ENCODE assay signal across 8 cellular contexts in genomic region chr12:51218607-51219161, GRCh38. TPM values are rescaled to one million over a fixed set of nuclear protein-coding genes. Genes with fewer than 3 reads are reported as not detected.
DNase-seq lines count a peak whose midpoint lies in the region; ATAC-seq, FAIRE-seq and TF ChIP-seq lines count a peak whose summit lies in the region.

No MANE protein-coding gene starts in this region.

- no peaks in the 10 kb centered on the region for H3K27me3 ChIP-seq in pancreas

- no peak for DNase-seq in activated CD8-positive, alpha-beta memory T cell treated with anti-CD3 and anti-CD28 coated beads, Interleukin-2, amount 10 ng/mL, durations not matched to agents 7 days and 5 days
- no peak for DNase-seq in activated CD8-positive, alpha-beta memory T cell treated with anti-CD3 and anti-CD28 coated beads, Interleukin-2, amount 50 U/mL, for 4 hours
- DNase-seq in fibroblast of villous mesenchyme (ENCODE audit: low read depth): no peak
- DNase-seq in pancreas: peak; percentile 65 to 85 (median 72)
- no peak for DNase-seq in NCI-H1048 (lab: John Stamatoyannopoulos, UW)
- no peak for DNase-seq in GM20000 (ENCODE audit: low spot score)

- no peaks in the 10 kb centered on the region for H3K9me3 ChIP-seq in pancreas

- H3K27me3 Mint-ChIP-seq in activated CD8-positive, alpha-beta memory T cell treated with anti-CD3 and anti-CD28 coated beads, Interleukin-2, amount 10 ng/mL, durations not matched to agents 7 days and 5 days: no peaks in the 10 kb centered on the region

- peak overlapping the region; percentile 96 for H3K27ac ChIP-seq in VCaP
- peak overlapping the region; percentile 91 to 97 (median 94) for H3K27ac ChIP-seq in pancreas

- peaks cover 12% of the 10 kb centered on the region for H3K4me1 Mint-ChIP-seq in activated CD8-positive, alpha-beta memory T cell treated with anti-CD3 and anti-CD28 coated beads, Interleukin-2, amount 10 ng/mL, durations not matched to agents 7 days and 5 days

- no peak for ATAC-seq in activated CD8-positive, alpha-beta memory T cell treated with anti-CD3 and anti-CD28 coated beads, Interleukin-2, amount 10 ng/mL, durations not matched to agents 7 days and 5 days
- ATAC-seq in pancreas (peak; percentile 64 to 78 (median 70)), HG03175 (IDR thresholded peaks at IDR 0.05; ENCODE audit: unreplicated experiment) (no peak)

- CTCF ChIA-PET in activated CD8-positive, alpha-beta memory T cell treated with anti-CD3 and anti-CD28 coated beads, Interleukin-2, amount 10 ng/mL, durations not matched to agents 7 days and 5 days (lab: Charles Lee): interaction anchor here (0.6 to 2.8 kb wide), 16 partner anchors 11 to 171 kb away, joined by 3 to 19 read pairs (median 4); partner anchors contain the start of genes DAZAP2, LETMD1 and SMAGP

- H3K27ac Mint-ChIP-seq in activated CD8-positive, alpha-beta memory T cell treated with anti-CD3 and anti-CD28 coated beads, Interleukin-2, amount 10 ng/mL, durations not matched to agents 7 days and 5 days: peak overlapping the region; percentile 81

- peaks cover 0 to 13% (median 8%) of the 10 kb centered on the region in 3 donors for H3K4me1 ChIP-seq in pancreas

- TF ChIP-seq CTCF in VCaP (conservative IDR thresholded peaks at IDR 0.05) (no peak), fibroblast of villous mesenchyme (IDR thresholded peaks at IDR 0.05; ENCODE audit: insufficient read depth, low read depth, low read length) (no peak), pancreas (IDR thresholded peaks at IDR 0.05) (peak in 1 of 4 donors; percentile 6), GM20000 (IDR thresholded peaks at IDR 0.05; ENCODE audit: extremely low read depth, missing control alignments) (no peak)

- intact Hi-C loops in pancreas (cut with DNase I): no loop called here

- no peaks in the 10 kb centered on the region for H3K9me3 Mint-ChIP-seq in activated CD8-positive, alpha-beta memory T cell treated with anti-CD3 and anti-CD28 coated beads, Interleukin-2, amount 10 ng/mL, durations not matched to agents 7 days and 5 days (ENCODE audit: low read depth)

- H3K36me3 ChIP-seq in pancreas: no peaks in the 10 kb centered on the region

- WGBS in pancreas, 2 donors: 7 to 14% methylated on average over 10 of the region's 10 CpGs

- no peaks in the 10 kb centered on the region for H3K36me3 Mint-ChIP-seq in activated CD8-positive, alpha-beta memory T cell treated with anti-CD3 and anti-CD28 coated beads, Interleukin-2, amount 10 ng/mL, durations not matched to agents 7 days and 5 days

- H3K4me3 Mint-ChIP-seq in activated CD8-positive, alpha-beta memory T cell treated with anti-CD3 and anti-CD28 coated beads, Interleukin-2, amount 10 ng/mL, durations not matched to agents 7 days and 5 days: peak overlapping the region; percentile 87

- no peak for FAIRE-seq in pancreas (lab: Jason Lieb, UNC)

- H3K4me3 ChIP-seq in fibroblast of villous mesenchyme (ENCODE audit: low read depth, low read length): peak overlapping the region; percentile 77
- H3K4me3 ChIP-seq in pancreas: peak overlapping the region; percentile 58 to 86 (median 80)

RNA-seq across cellular contexts. Expression of gene POU6F1, which starts 0.8 kb away (rescaled TPM):
- total RNA-seq in activated CD8-positive, alpha-beta memory T cell treated with anti-CD3 and anti-CD28 coated beads, Interleukin-2, amount 10 ng/mL, durations not matched to agents 7 days and 5 days: 1 to 10 TPM; 3.6 to 5.4 TPM
- total RNA-seq in fibroblast of villous mesenchyme: 3.5 and 4.5 TPM in 2 replicates
- 1 to 10 TPM; 4.8 to 7.6 (median 6.3) TPM for total RNA-seq in pancreas
- polyA plus RNA-seq in pancreas: 10 to 100 TPM; 11.1 to 12.9 TPM

RNA-seq across cellular contexts. Expression of gene DAZAP2, which starts 19.9 kb away (rescaled TPM):
- total RNA-seq in activated CD8-positive, alpha-beta memory T cell treated with anti-CD3 and anti-CD28 coated beads, Interleukin-2, amount 10 ng/mL, durations not matched to agents 7 days and 5 days: 100 to 1,000 TPM; 174 to 181 TPM
- total RNA-seq in fibroblast of villous mesenchyme (106 and 139 TPM in 2 replicates), pancreas (100 to 1,000 TPM in 1 of 6 donors, 10 to 100 TPM in 5; 43.1 to 104 (median 62.7) TPM)
- 100 to 1,000 TPM in 1 of 2 donors, 10 to 100 TPM in 1; 55.7 to 123 TPM for polyA plus RNA-seq in pancreas

RNA-seq across cellular contexts. Expression of gene TFCP2, which starts 45.7 kb away (rescaled TPM):
- total RNA-seq in activated CD8-positive, alpha-beta memory T cell treated with anti-CD3 and anti-CD28 coated beads, Interleukin-2, amount 10 ng/mL, durations not matched to agents 7 days and 5 days: 10 to 100 TPM; 34.7 to 40.5 TPM
- total RNA-seq in fibroblast of villous mesenchyme (6.4 and 7.8 TPM in 2 replicates), pancreas (10 to 100 TPM in 2 of 6 donors, 1 to 10 TPM in 4; 7.2 to 15.3 (median 9.1) TPM)
- polyA plus RNA-seq in pancreas: 1 to 10 TPM; 6.7 to 9.7 TPM

RNA-seq across cellular contexts. Expression of gene SMAGP, which starts 51.5 kb away (rescaled TPM):
- 1 to 10 TPM; 1.4 to 3.4 TPM for total RNA-seq in activated CD8-positive, alpha-beta memory T cell treated with anti-CD3 and anti-CD28 coated beads, Interleukin-2, amount 10 ng/mL, durations not matched to agents 7 days and 5 days
- total RNA-seq in fibroblast of villous mesenchyme (5.2 and 8.4 TPM in 2 replicates), pancreas (1 to 10 TPM; 3.4 to 9.7 (median 7.2) TPM)
- polyA plus RNA-seq in pancreas: 1 to 10 TPM; 4.9 to 6.4 TPM

Comparison
In these comparisons a context has a peak if more than half of its experiments do, and no peak if none do; other contexts are left out.
1. ATAC-seq: peak in pancreas (4 of 4); none in activated CD8-positive, alpha-beta memory T cell treated with anti-CD3 and anti-CD28 coated beads, Interleukin-2, amount 10 ng/mL, durations not matched to agents 7 days and 5 days (single experiment) and HG03175 (single experiment).
2. DNase-seq: peak in pancreas (6 of 6); none in activated CD8-positive, alpha-beta memory T cell treated with anti-CD3 and anti-CD28 coated beads, Interleukin-2, amount 10 ng/mL, durations not matched to agents 7 days and 5 days (single experiment), activated CD8-positive, alpha-beta memory T cell treated with anti-CD3 and anti-CD28 coated beads, Interleukin-2, amount 50 U/mL, for 4 hours (single experiment), fibroblast of villous mesenchyme (single experiment), NCI-H1048 (single experiment) and GM20000 (single experiment).